In genomic region chr15:71629761-71630499, GRCh38 we compare ENCODE assay signal across 21 cellular contexts.
DNase-seq lines count a peak whose midpoint lies in the region; TF ChIP-seq lines count a peak whose summit lies in the region.
"Had no signal": no experiment of that assay in that cellular context is flagged by ENCODE, and none has a peak within 500 bp of the region (broad histone marks: within the 10 kb centered on the region; RNA-seq: fewer than 3 reads in every experiment).

No MANE protein-coding gene starts in this region.

- no peak overlapping the region; a peak in 1 of 4 replicates for H3K27ac ChIP-seq in SK-N-SH (ENCODE audit: low read depth in 2 of 2, low read length in 1 of 2)
- H3K27ac ChIP-seq in caudate nucleus (ENCODE audit: low read depth, low read length), result peak overlapping the region; percentile 24

- no peaks in the 10 kb centered on the region for H3K79me2 ChIP-seq in SK-N-SH (ENCODE audit: insufficient read depth)

- CTCF ChIA-PET in SK-N-SH (lab: Yijun Ruan, JAX), result interaction anchor here (1.6 kb wide), 1 partner anchor 55 kb away, joined by 4 read pairs; no protein-coding TSS in a partner anchor

- no peak for TF ChIP-seq EP300 in SK-N-SH (IDR thresholded peaks at IDR 0.05; ENCODE audit: borderline replicate concordance in 1 of 2, low read depth in 1 of 2, low read length in 1 of 2)

- no peaks in the 10 kb centered on the region for H4K20me1 ChIP-seq in SK-N-SH (ENCODE audit: insufficient read depth)

- H3K36me3 ChIP-seq in SK-N-SH (replicated peaks in 1 of 2; ENCODE audit: control insufficient read depth in 1 of 2, insufficient read depth in 2 of 2, low read length in 1 of 2), result no peaks in the 10 kb centered on the region

- TF ChIP-seq CTCF in SK-N-SH (IDR thresholded peaks at IDR 0.05), result no peak

- no peaks in the 10 kb centered on the region for H3K9me3 ChIP-seq in SK-N-SH

- no peak overlapping the region for H3K9ac ChIP-seq in SK-N-SH

- no peaks in the 10 kb centered on the region for H3F3A ChIP-seq in SK-N-SH (replicated peaks; ENCODE audit: insufficient read depth)

- H3K27me3 ChIP-seq in SK-N-SH (ENCODE audit: insufficient read depth), result no peaks in the 10 kb centered on the region

- POLR2A ChIA-PET in SK-N-SH (lab: Yijun Ruan, JAX), result no interaction called here

- no peak overlapping the region for H3K4me3 ChIP-seq in SK-N-SH (ENCODE audit: low read depth in 2 of 2, low read length in 1 of 2)
- H3K4me3 ChIP-seq: K562 had no signal

- no peak overlapping the region for H3K4me2 ChIP-seq in SK-N-SH

- 74% methylated on average over 9 of the region's 9 CpGs for WGBS in SK-N-SH (ENCODE audit: low lambda C conversion rate)

- DNase-seq in SK-N-SH (peak; percentile 9), caudate nucleus (lab: John Stamatoyannopoulos, UW) (peak in 5 of 61 donors; percentile 2 to 19 (median 13)), left kidney (ENCODE audit: low read depth, low spot score) (peak; percentile 37), retina (peak; percentile 63), cerebellar cortex (ENCODE audit: low spot score) (no peak), germinal center (ENCODE audit: low spot score) (no peak), activated gamma-delta T cell (lab: John Stamatoyannopoulos, UW) (no peak)
- DNase-seq: activated CD4-positive, alpha-beta memory T cell treated with anti-CD3 and anti-CD28 coated beads for 36 hours; activated CD4-positive, CD25-positive, alpha-beta regulatory T cell treated with anti-CD3 and anti-CD28 coated beads, Interleukin-2, amount 50 U/mL, for 72 hours; DMS79; GDM1; naive thymus-derived CD4-positive, alpha-beta T cell; NCI-H1417; NCI-H2029 treated with DMSO at 0.1 percent for 48 hours; NCI-H345; NCI-H774; RPMI8226; stimulated activated CD4-positive, alpha-beta T cell treated with anti-CD3 and anti-CD28 coated beads, Interleukin-2, amount 100 ng/mL, for 48 hours; T-helper 2 cell; trophoblast cell had no signal

- H2AFZ ChIP-seq in SK-N-SH (ENCODE audit: low read depth), result no peak overlapping the region

- TF ChIP-seq RAD21 in SK-N-SH (IDR thresholded peaks at IDR 0.05; ENCODE audit: low read length), result no peak

- no peaks in the 10 kb centered on the region for H3K9me2 ChIP-seq in SK-N-SH

- peaks cover 8 to 12% of the 10 kb centered on the region in 2 experiments; a peak in 3 of 4 replicates for H3K4me1 ChIP-seq in SK-N-SH (ENCODE audit: control insufficient read depth in 1 of 2, insufficient read depth in 2 of 2, low read depth in 1 of 2, low read length in 1 of 2)

TF ChIP-seq in SK-N-SH, 30 proteins besides CTCF, POLR2A, EP300 and RAD21:
- TF ChIP-seq FOSL2 (IDR thresholded peaks at IDR 0.05; ENCODE audit: borderline replicate concordance, low read depth) (no peak), TAF1 (IDR thresholded peaks at IDR 0.05; ENCODE audit: borderline replicate concordance, low read depth, low read length) (no peak), USF2 (IDR thresholded peaks at IDR 0.05; ENCODE audit: borderline replicate concordance, low read depth, low read length) (no peak), FOXM1 (IDR thresholded peaks at IDR 0.05; ENCODE audit: low read depth) (no peak), GATA2 (CRISPR knock-in tag; IDR thresholded peaks at IDR 0.05) (no peak), ELF1 (IDR thresholded peaks at IDR 0.05) (no peak), RFX5 (IDR thresholded peaks at IDR 0.05; ENCODE audit: low read length) (no peak), MXI1 (IDR thresholded peaks at IDR 0.05; ENCODE audit: low read depth, low read length) (no peak), ZBTB33 (IDR thresholded peaks at IDR 0.05; ENCODE audit: borderline replicate concordance, low read depth) (no peak), PBX3 (IDR thresholded peaks at IDR 0.05) (no peak), NFIC (IDR thresholded peaks at IDR 0.05; ENCODE audit: borderline replicate concordance) (no peak), SMC3 (IDR thresholded peaks at IDR 0.05; ENCODE audit: low read depth, low read length) (no peak), REST (IDR thresholded peaks at IDR 0.05; ENCODE audit: low read depth, low read length) (no peak), MEF2A (IDR thresholded peaks at IDR 0.05; ENCODE audit: borderline replicate concordance, low read depth) (no peak), EZH2phosphoT487 (IDR thresholded peaks at IDR 0.05; ENCODE audit: borderline replicate concordance, low read depth) (no peak)
- TF ChIP-seq, protein P1, sequence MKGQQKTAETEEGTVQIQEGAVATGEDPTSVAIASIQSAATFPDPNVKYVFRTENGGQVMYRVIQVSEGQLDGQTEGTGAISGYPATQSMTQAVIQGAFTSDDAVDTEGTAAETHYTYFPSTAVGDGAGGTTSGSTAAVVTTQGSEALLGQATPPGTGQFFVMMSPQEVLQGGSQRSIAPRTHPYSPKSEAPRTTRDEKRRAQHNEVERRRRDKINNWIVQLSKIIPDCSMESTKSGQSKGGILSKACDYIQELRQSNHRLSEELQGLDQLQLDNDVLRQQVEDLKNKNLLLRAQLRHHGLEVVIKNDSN (IDR thresholded peaks at IDR 0.05; ENCODE audit: borderline replicate concordance, low read depth), result no peak
TF ChIP-seq in SK-N-SH: peak in this region for 0.

Comparison
In these comparisons a context has a peak if more than half of its experiments do, and no peak if none do; other contexts are left out.
1. DNase-seq: peak in SK-N-SH (single experiment), left kidney (single experiment) and retina (single experiment); none in cerebellar cortex (single experiment), germinal center (single experiment) and activated gamma-delta T cell (single experiment).